In the genomic region with DNA sequence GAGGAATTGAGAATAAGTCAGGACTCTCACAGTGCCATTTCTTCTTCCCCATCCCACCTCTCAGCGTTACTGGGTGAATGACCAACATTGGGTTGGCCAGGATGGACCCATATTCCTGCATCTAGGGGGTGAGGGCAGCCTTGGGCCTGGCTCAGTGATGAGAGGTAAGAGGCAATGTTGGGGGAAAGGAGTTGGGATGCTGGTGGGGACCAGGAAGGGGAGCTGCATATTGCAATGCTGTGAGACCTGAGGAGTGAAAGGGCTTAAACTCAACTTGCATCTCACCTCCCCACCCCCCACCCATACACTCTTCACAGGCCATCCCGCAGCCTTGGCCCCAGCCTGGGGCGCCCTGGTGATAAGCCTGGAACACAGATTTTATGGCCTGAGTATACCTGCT, we compare ENCODE assay signal across 36 cellular contexts. TPM values are rescaled to one million over a fixed set of nuclear protein-coding genes. Genes with fewer than 3 reads are reported as not detected.
"Had no signal": no experiment of that assay in that cellular context is flagged by ENCODE, and none has a peak within 500 bp of the region (broad histone marks: within the 10 kb centered on the region; RNA-seq: fewer than 3 reads in every experiment).

No MANE protein-coding gene starts in this region.

- H3K36me3 ChIP-seq: MG63 had no signal

- DNase-seq: Karpas-422, Kasumi-1, MG63, MM.1S, MV-4-11, NCI-H1048, NCI-H1092, NCI-H1092 treated with DMSO at 0.1 percent for 48 hours, NCI-H1105, NCI-H1105 treated with DMSO at 0.1 percent for 48 hours, NCI-H1417, NCI-H1417 treated with DMSO at 0.1 percent for 48 hours, NCI-H1436, NCI-H1436 treated with DMSO at 0.1 percent for 48 hours, NCI-H146, NCI-H1694, NCI-H1694 treated with DMSO at 0.1 percent for 48 hours, NCI-H187, NCI-H187 treated with DMSO at 0.1 percent for 48 hours, NCI-H1930, NCI-H2029, NCI-H2029 treated with DMSO at 0.1 percent for 48 hours, NCI-H2081, NCI-H2081 treated with DMSO at 0.1 percent for 48 hours, NCI-H2107, NCI-H2171, NCI-H2171 treated with DMSO at 0.1 percent for 48 hours, NCI-H2227 treated with DMSO at 0.1 percent for 48 hours, NCI-H226, NCI-H345, NCI-H446, NCI-H446 treated with DMSO at 0.1 percent for 48 hours, NCI-H510A, NCI-H510A treated with DMSO at 0.1 percent for 48 hours, NCI-H524 had no signal

- H3K4me3 ChIP-seq: MG63 had no signal

- H3K27me3 ChIP-seq: MG63 had no signal

- H3K9me3 ChIP-seq: MG63 had no signal

RNA-seq across cellular contexts. Expression of gene PRSS16, which starts 1.3 kb away (rescaled TPM):
- total RNA-seq: LHCN-M2 had no signal
